16 cellular contexts compared by ENCODE assay signal in genomic region chr5:52024363-52024762, GRCh38.
DNase-seq lines count a peak whose midpoint lies in the region; ATAC-seq and TF ChIP-seq lines count a peak whose summit lies in the region.
"Had no signal": no experiment of that assay in that cellular context is flagged by ENCODE, and none has a peak within 500 bp of the region (broad histone marks: within the 10 kb centered on the region; RNA-seq: fewer than 3 reads in every experiment).

No MANE protein-coding gene starts in this region.

- no peaks in the 10 kb centered on the region; the same call in 1 of the 2 replicates for H3K9me2 ChIP-seq in GM23338 (ENCODE audit: insufficient read depth)

- ATAC-seq in GM23338 (no peak), right lobe of liver (peak; percentile 83 to 99 (median 88)), GM21737 (IDR thresholded peaks at IDR 0.05; ENCODE audit: unreplicated experiment) (no peak), sciatic nerve (no peak)
- ATAC-seq: Right ventricle myocardium inferior had no signal

- no peaks in the 10 kb centered on the region for H3K4me1 ChIP-seq in GM23338 (ENCODE audit: insufficient read depth)
- H3K4me1 ChIP-seq in right lobe of liver: peaks cover 0 to 27% (median 0%) of the 10 kb centered on the region in 4 donors
- no peaks in the 10 kb centered on the region for H3K4me1 ChIP-seq in adrenal gland (replicated peaks in 1 of 2)

- no peaks in the 10 kb centered on the region for H3K9me3 ChIP-seq in right lobe of liver
- no peaks in the 10 kb centered on the region for H3K9me3 ChIP-seq in adrenal gland (replicated peaks in 1 of 3)

- no peaks in the 10 kb centered on the region for H4K20me1 ChIP-seq in GM23338 (replicated peaks; ENCODE audit: insufficient read depth)

- H3K9me3 Mint-ChIP-seq in GM23338: no peaks in the 10 kb centered on the region

- intact Hi-C loops in right lobe of liver (cut with DNase I) (no loop called here), adrenal gland (cut with DNase I) (no loop called here), sciatic nerve (cut with DNase I) (no loop called here)

- WGBS in right lobe of liver (ENCODE audit: insufficient coverage, low coverage, low lambda C conversion rate, missing lambda C conversion rate): 29% methylated on average over 3 of the region's 3 CpGs
- WGBS in adrenal gland, 4 donors: 54 to 89% (median 60%) methylated on average over 3 of the region's 3 CpGs

- H3K27me3 ChIP-seq in GM23338 (ENCODE audit: insufficient read depth): no peaks in the 10 kb centered on the region
- H3K27me3 ChIP-seq in right lobe of liver: no peaks in the 10 kb centered on the region
- no peaks in the 10 kb centered on the region for H3K27me3 ChIP-seq in adrenal gland

- no peak overlapping the region; the same call in 1 of the 2 replicates for H2AFZ ChIP-seq in GM23338

- H3K36me3 ChIP-seq in GM23338 (ENCODE audit: insufficient read depth) (no peaks in the 10 kb centered on the region), right lobe of liver (no peaks in the 10 kb centered on the region), adrenal gland (replicated peaks in 1 of 2) (no peaks in the 10 kb centered on the region)

- H3K79me2 ChIP-seq in GM23338 (replicated peaks; ENCODE audit: insufficient read depth): no peaks in the 10 kb centered on the region

- H3K4me2 ChIP-seq in GM23338: no peak overlapping the region

- H3K4me1 Mint-ChIP-seq in GM23338: peaks cover 4% of the 10 kb centered on the region; the same call in 2 of the 3 replicates
- H3K4me1 Mint-ChIP-seq: CD14-positive monocyte had no signal

- DNase-seq in GM23338 (ENCODE audit: low spot score) (no peak), epithelial cell of proximal tubule (ENCODE audit: low read depth) (peak; percentile 44), right lobe of liver (peak; percentile 22 to 60 (median 48)), adrenal gland (no peak), sciatic nerve (ENCODE audit: low spot score) (no peak), nucleus accumbens (lab: John Stamatoyannopoulos, UW) (no peak)
- DNase-seq: ACHN; DMS 273 treated with DMSO at 0.1 percent for 48 hours; GDM1; HFFc6; NCI-H1436; NCI-H2081 treated with DMSO at 0.1 percent for 48 hours; NK-92 treated with Interleukin-12 subunit alpha and Interleukin-12 subunit beta, amount 100 ng/mL, for 24 hours had no signal

- no peak for TF ChIP-seq POLR2A in right lobe of liver (IDR thresholded peaks at IDR 0.05)
- TF ChIP-seq POLR2A in adrenal gland (IDR thresholded peaks at IDR 0.05): no peak

- no peak overlapping the region for H3K4me3 Mint-ChIP-seq in GM23338
- H3K4me3 Mint-ChIP-seq: CD14-positive monocyte, HFFc6 had no signal

- H3F3A ChIP-seq in GM23338 (replicated peaks; ENCODE audit: low read depth): no peaks in the 10 kb centered on the region

- H3K4me3 ChIP-seq in GM23338 (no peak overlapping the region), epithelial cell of proximal tubule (ENCODE audit: low read depth, low read length) (no peak overlapping the region), right lobe of liver (no peak overlapping the region), adrenal gland (no peak overlapping the region)

- TF ChIP-seq CTCF in GM23338 (conservative IDR thresholded peaks at IDR 0.05; ENCODE audit: low read depth in 2 of 2) (no peak), epithelial cell of proximal tubule (conservative IDR thresholded peaks at IDR 0.05; ENCODE audit: low read depth, low read length) (no peak), right lobe of liver (IDR thresholded peaks at IDR 0.05) (no peak), adrenal gland (IDR thresholded peaks at IDR 0.05) (no peak)

- H3K36me3 Mint-ChIP-seq in GM23338 (ENCODE audit: low read depth): no peaks in the 10 kb centered on the region
- H3K36me3 Mint-ChIP-seq: CD14-positive monocyte had no signal

- H3K27ac Mint-ChIP-seq in GM23338: 0 out of 2 replicates have a peak overlapping the region, but pooled peaks have one; percentile 18
- H3K27ac Mint-ChIP-seq: CD14-positive monocyte, HFFc6 had no signal

- peaks cover 2% of the 10 kb centered on the region for H3K27me3 Mint-ChIP-seq in GM23338 (ENCODE audit: insufficient read depth, low read depth, poor library complexity)

- H3K27ac ChIP-seq in GM23338 (ENCODE audit: low read depth) (no peak overlapping the region), right lobe of liver (no peak overlapping the region), adrenal gland (no peak overlapping the region)

TF ChIP-seq in GM23338, 12 proteins besides CTCF, POLR2A, EP300 and RAD21 (continues in another document):
- TF ChIP-seq NANOG (IDR thresholded peaks at IDR 0.05; ENCODE audit: borderline replicate concordance) (no peak), EZH2phosphoT487 (IDR thresholded peaks at IDR 0.05; ENCODE audit: unreplicated experiment) (no peak), REST (IDR thresholded peaks at IDR 0.05; ENCODE audit: unreplicated experiment) (no peak), CREB1 (CRISPR knock-in tag; IDR thresholded peaks at IDR 0.05; ENCODE audit: low read depth) (no peak)

Comparison
In these comparisons a context has a peak if more than half of its experiments do, and no peak if none do; other contexts are left out.
1. ATAC-seq: peak in right lobe of liver (4 of 4); none in GM23338 (single experiment), GM21737 (single experiment) and sciatic nerve (single experiment).
2. DNase-seq: peak in epithelial cell of proximal tubule (single experiment) and right lobe of liver (3 of 3); none in GM23338 (single experiment), adrenal gland (0 of 7), sciatic nerve (single experiment) and nucleus accumbens (0 of 56).